In genomic region chr5:66247176-66247960, GRCh38 we compare ENCODE assay signal across 10 cellular contexts.
DNase-seq lines count a peak whose midpoint lies in the region; ATAC-seq and TF ChIP-seq lines count a peak whose summit lies in the region.
"Had no signal": no experiment of that assay in that cellular context is flagged by ENCODE, and none has a peak within 500 bp of the region (broad histone marks: within the 10 kb centered on the region; RNA-seq: fewer than 3 reads in every experiment).

No MANE protein-coding gene starts in this region.

- DNase-seq in H4 (ENCODE audit: low spot score) = peak; percentile 84
- peak; percentile 14 to 87 for DNase-seq in PC-9
- DNase-seq in epithelial cell of prostate (ENCODE audit: low read depth, low spot score) = peak; percentile 51
- DNase-seq in retina = peak; percentile 9
- no peak for DNase-seq in 8988T
- DNase-seq in activated T-cell treated with anti-CD3 and anti-CD28 coated beads for 4 hours = no peak
- no peak for DNase-seq in stimulated activated CD4-positive, alpha-beta T cell treated with anti-CD3 and anti-CD28 coated beads, Interleukin-15, amount 100 ng/mL, for 24 hours
- DNase-seq: DMS79 treated with DMSO at 0.1 percent for 48 hours, natural killer cell had no signal

- intact Hi-C loops in PC-9 (cut with micrococcal nuclease; ENCODE audit: unreplicated experiment) = no loop called here

- H3F3A ChIP-seq in PC-9 (ENCODE audit: insufficient read depth, low read depth) = peaks cover 10% of the 10 kb centered on the region; the same call in 1 of the 2 replicates

- no peaks in the 10 kb centered on the region for H3K27me3 ChIP-seq in PC-9 (ENCODE audit: insufficient read depth, low read depth)

- peak overlapping the region; percentile 51 for H3K4me2 ChIP-seq in PC-9

- no peaks in the 10 kb centered on the region for H4K20me1 ChIP-seq in PC-9 (ENCODE audit: insufficient read depth)

- no peaks in the 10 kb centered on the region for H3K36me3 ChIP-seq in PC-9 (ENCODE audit: low read depth)

- H3K79me2 ChIP-seq in PC-9 (ENCODE audit: low read depth) = no peaks in the 10 kb centered on the region

- no peak for ATAC-seq in GM19397 (IDR thresholded peaks at IDR 0.05; ENCODE audit: unreplicated experiment)
- ATAC-seq: natural killer cell had no signal

- POLR2A ChIA-PET in PC-9 (lab: Charles Lee; ENCODE audit: unreplicated experiment) = no interaction called here

- TF ChIP-seq CTCF in PC-9 (conservative IDR thresholded peaks at IDR 0.05) = no peak

- H3K9me2 ChIP-seq in PC-9 (ENCODE audit: insufficient read depth) = no peaks in the 10 kb centered on the region

- no peak overlapping the region for H2AFZ ChIP-seq in PC-9

- H3K4me3 ChIP-seq in PC-9 = no peak overlapping the region

- CTCF ChIA-PET in PC-9 (lab: Charles Lee) = no interaction called here

- H3K9me3 ChIP-seq in PC-9 (ENCODE audit: insufficient read depth, low read depth) = no peaks in the 10 kb centered on the region

- H3K4me1 ChIP-seq in PC-9 (replicated peaks; ENCODE audit: insufficient read depth) = peaks cover 21% of the 10 kb centered on the region

- H3K27ac ChIP-seq in PC-9 = peak overlapping the region; percentile 61
- H3K27ac ChIP-seq in epithelial cell of prostate = no peak overlapping the region

- no TSS peak for BruUV-seq in PC-9 (replicated peaks; lab: Mats Ljungman, UMichigan)

Comparison
In these comparisons a context has a peak if more than half of its experiments do, and no peak if none do; other contexts are left out.
1. DNase-seq: peak in H4 (single experiment), PC-9 (2 of 2), epithelial cell of prostate (single experiment) and retina (single experiment); none in 8988T (single experiment), activated T-cell treated with anti-CD3 and anti-CD28 coated beads for 4 hours (single experiment) and stimulated activated CD4-positive, alpha-beta T cell treated with anti-CD3 and anti-CD28 coated beads, Interleukin-15, amount 100 ng/mL, for 24 hours (single experiment).